16 cellular contexts compared by ENCODE assay signal in genomic region chr1:71083271-71083670, GRCh38. TPM values are rescaled to one million over a fixed set of nuclear protein-coding genes. Genes with fewer than 3 reads are reported as not detected.
"Had no signal": no experiment of that assay in that cellular context is flagged by ENCODE, and none has a peak within 500 bp of the region (broad histone marks: within the 10 kb centered on the region; RNA-seq: fewer than 3 reads in every experiment).

No MANE protein-coding gene starts in this region.

- H3K27ac ChIP-seq: cardiac muscle cell, upper lobe of right lung had no signal

- DNase-seq: activated CD4-positive, alpha-beta T cell treated with anti-CD3 and anti-CD28 coated beads, Interleukin-2, amount 50 U/mL, for 4 hours; activated CD4-positive, CD25-positive, alpha-beta regulatory T cell treated with anti-CD3 and anti-CD28 coated beads, Interleukin-2, amount 50 U/mL, for 72 hours; activated gamma-delta T cell; activated T-cell treated with anti-CD3 and anti-CD28 coated beads, Interleukin-2, amount 50 U/mL, for 24 hours; cortex of kidney; effector CD8-positive, alpha-beta T cell; stimulated activated CD4-positive, alpha-beta T cell treated with anti-CD3 and anti-CD28 coated beads, Interleukin-12 subunit alpha, Interleukin-12 subunit beta, amount 100 ng/mL, for 4 hours; stimulated activated CD4-positive, alpha-beta T cell treated with anti-CD3 and anti-CD28 coated beads, Interleukin-2, amount 100 ng/mL, for 48 hours; stimulated activated naive CD4-positive, alpha-beta T cell treated with Interleukin-2 at 50 U/mL for 16 hours; upper lobe of right lung had no signal

- H3K9me3 ChIP-seq: upper lobe of right lung had no signal

- H3K9me3 Mint-ChIP-seq: natural killer cell treated with Interleukin-12 subunit alpha and Interleukin-12 subunit beta and Interleukin-15 and Interleukin-18, amount 100 ng/mL, for 72 hours had no signal

- H3K4me3 Mint-ChIP-seq: activated naive CD8-positive, alpha-beta T cell; activated T-cell treated with anti-CD3 and anti-CD28 coated beads, Interleukin-2, amount 50 U/mL, for 24 hours; natural killer cell treated with Interleukin-12 subunit alpha and Interleukin-12 subunit beta and Interleukin-15 and Interleukin-18, amount 100 ng/mL, for 72 hours; T-helper 2 cell treated with Interferon-gamma antibody and Interleukin-4, amounts not matched to agents 5 μg/mL and 100 μg/mL, for 36 hours had no signal

- H3K27ac Mint-ChIP-seq: activated naive CD8-positive, alpha-beta T cell; activated T-cell treated with anti-CD3 and anti-CD28 coated beads, Interleukin-2, amount 50 U/mL, for 24 hours; natural killer cell treated with Interleukin-12 subunit alpha and Interleukin-12 subunit beta and Interleukin-15 and Interleukin-18, amount 100 ng/mL, for 72 hours; T-helper 2 cell treated with Interferon-gamma antibody and Interleukin-4, amounts not matched to agents 5 μg/mL and 100 μg/mL, for 36 hours had no signal

- H3K27me3 ChIP-seq: upper lobe of right lung had no signal

- H3K4me3 ChIP-seq: cardiac muscle cell, lung, upper lobe of right lung had no signal

RNA-seq across cellular contexts. Expression of gene PTGER3, which starts 35.7 kb away (rescaled TPM):
- total RNA-seq: osteoblast had no signal
